Comparison of ENCODE assay signal across 22 cellular contexts in the genomic region with DNA sequence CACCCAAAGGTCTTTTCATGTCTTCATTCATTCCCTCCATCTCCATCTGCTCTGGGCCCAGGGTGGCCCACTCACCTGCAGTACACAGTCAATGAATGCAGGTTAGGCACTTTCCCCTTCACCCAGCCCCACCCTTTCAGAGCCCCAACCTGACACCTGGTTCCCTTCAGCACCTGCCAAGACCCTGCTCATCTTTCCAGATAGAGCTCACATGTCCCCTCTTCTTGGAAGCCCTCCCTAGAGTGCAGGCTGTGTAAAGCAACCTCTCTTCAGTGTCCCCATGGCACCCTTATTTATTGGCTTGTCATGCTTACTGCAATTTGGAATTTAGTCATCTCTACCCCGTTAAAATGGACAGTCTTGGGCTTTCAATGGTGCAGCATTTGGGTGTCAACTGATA.
"Had no signal": no experiment of that assay in that cellular context is flagged by ENCODE, and none has a peak within 500 bp of the region (broad histone marks: within the 10 kb centered on the region; RNA-seq: fewer than 3 reads in every experiment).

No MANE protein-coding gene starts in this region.

- H3K36me3 ChIP-seq: SJSA1 had no signal

- H3K27ac ChIP-seq: KMS-11, SJSA1, SK-N-MC had no signal

- H3K27me3 ChIP-seq: SJSA1 had no signal

- H3K9me3 ChIP-seq: SJSA1 had no signal

- ATAC-seq: HepG2 had no signal

- H3K4me3 ChIP-seq: SJSA1, SK-N-MC had no signal

- DNase-seq: IMR-90, Kasumi-1, MM.1S, NCI-H1092 treated with DMSO at 0.1 percent for 48 hours, NCI-H1436, NCI-H187, NCI-H2029, NCI-H2081 treated with DMSO at 0.1 percent for 48 hours, NCI-H2171, NCI-H226, NCI-H446, NCI-H510A, NCI-H524 treated with DMSO at 0.1 percent for 48 hours, NCI-H69, NCI-H774, Right ventricle myocardium superior, RPMI8226, SIG-M5 had no signal

- H3K4me2 ChIP-seq: KMS-11 had no signal
